ENCODE assay signal across 8 cellular contexts in the genomic region with DNA sequence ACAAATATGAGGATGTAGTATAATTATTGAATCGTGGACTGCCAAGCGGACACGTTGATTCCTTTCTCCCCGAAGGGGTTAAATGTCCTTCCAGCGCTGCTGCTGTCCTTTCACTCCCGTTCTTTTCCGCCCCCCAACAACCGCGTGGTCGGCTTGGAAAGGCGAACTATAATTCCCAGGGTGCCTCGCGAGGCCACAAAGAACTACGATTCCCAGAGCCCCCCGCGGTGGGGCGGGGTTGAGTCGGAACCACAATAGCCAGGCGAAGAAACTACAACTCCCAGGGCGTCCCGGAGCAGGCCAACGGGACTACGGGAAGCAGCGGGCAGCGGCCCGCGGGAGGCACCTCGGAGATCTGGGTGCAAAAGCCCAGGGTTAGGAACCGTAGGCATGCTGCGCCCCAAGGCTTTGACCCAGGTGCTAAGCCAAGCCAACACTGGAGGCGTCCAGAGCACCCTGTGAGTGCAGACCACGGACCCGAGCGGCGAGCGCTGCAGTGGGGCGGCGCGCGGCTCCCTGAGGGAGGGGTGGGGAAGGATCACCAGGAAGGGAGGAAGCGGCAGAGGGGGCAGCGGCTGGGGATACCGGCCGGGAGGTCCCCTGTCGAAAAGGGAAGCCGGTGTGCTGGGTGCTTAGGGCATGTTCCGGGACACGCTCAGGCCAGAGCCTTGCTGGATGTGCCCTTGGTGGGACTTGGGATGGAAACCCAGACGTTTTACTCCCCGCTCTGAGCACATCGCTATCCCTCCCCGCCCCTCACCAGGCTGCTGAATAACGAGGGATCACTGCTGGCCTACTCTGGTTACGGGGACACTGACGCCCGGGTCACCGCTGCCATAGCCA. TPM values are rescaled to one million over a fixed set of nuclear protein-coding genes. Genes with fewer than 3 reads are reported as not detected.
DNase-seq lines count a peak whose midpoint lies in the region; ATAC-seq and TF ChIP-seq lines count a peak whose summit lies in the region.

TSS of gene LAMTOR2 (plus strand) at position 283 of the 843 bp plus-strand sequence. CDS start at position 391, 108 bp downstream.

- peak within 1 kb of the TSS; percentile 90 to 99 (median 96) for H3K4me3 Mint-ChIP-seq in CD8-positive, alpha-beta memory T cell
- peak within 1 kb of the TSS; percentile 99 for H3K4me3 Mint-ChIP-seq in effector memory CD8-positive, alpha-beta T cell
- peak within 1 kb of the TSS; percentile 92 for H3K4me3 Mint-ChIP-seq in memory B cell

- H3K36me3 Mint-ChIP-seq in CD8-positive, alpha-beta memory T cell: peaks cover 0 to 47% (median 3%) of the 10 kb centered on the region in 3 donors
- H3K36me3 Mint-ChIP-seq in effector memory CD8-positive, alpha-beta T cell (ENCODE audit: insufficient read depth): peaks cover 16% of the 10 kb centered on the region
- H3K36me3 Mint-ChIP-seq in memory B cell: peaks cover 7% of the 10 kb centered on the region

- peak; percentile 81 for ATAC-seq in effector memory CD8-positive, alpha-beta T cell (replicated peaks)
- peak; percentile 76 for ATAC-seq in memory B cell (ENCODE audit: low read depth)

- H3K4me1 Mint-ChIP-seq in CD8-positive, alpha-beta memory T cell: peaks cover 29 to 49% (median 35%) of the 10 kb centered on the region in 3 donors
- peaks cover 31 to 35% of the 10 kb centered on the region in 2 donors for H3K4me1 Mint-ChIP-seq in effector memory CD8-positive, alpha-beta T cell (ENCODE audit: low read depth in 2 of 2)
- peaks cover 23% of the 10 kb centered on the region for H3K4me1 Mint-ChIP-seq in memory B cell

- H3K9me3 ChIP-seq in CD8-positive, alpha-beta memory T cell (ENCODE audit: low read length): no peaks in the 10 kb centered on the region

- peak within 1 kb of the TSS; percentile 84 to 98 (median 95) for H3K27ac Mint-ChIP-seq in CD8-positive, alpha-beta memory T cell
- peak within 1 kb of the TSS; percentile 89 to 92 for H3K27ac Mint-ChIP-seq in effector memory CD8-positive, alpha-beta T cell
- H3K27ac Mint-ChIP-seq in memory B cell: peak within 1 kb of the TSS; percentile 93

- CTCF ChIA-PET in CD8-positive, alpha-beta memory T cell (lab: Charles Lee): no interaction called here
- CTCF ChIA-PET in activated CD8-positive, alpha-beta memory T cell treated with anti-CD3 and anti-CD28 coated beads for 36 hours (lab: Charles Lee): interaction anchor here (0.6 kb wide), 1 partner anchor 72 kb away, joined by 3 read pairs; no protein-coding TSS in a partner anchor

- H3K4me1 ChIP-seq in CD8-positive, alpha-beta memory T cell (ENCODE audit: insufficient read depth, low read length): peaks cover 16% of the 10 kb centered on the region

- no peaks in the 10 kb centered on the region for H3K27me3 ChIP-seq in CD8-positive, alpha-beta memory T cell (ENCODE audit: insufficient read depth, low read length, poor library complexity, severe bottlenecking)

- no peaks in the 10 kb centered on the region for H3K27me3 Mint-ChIP-seq in CD8-positive, alpha-beta memory T cell
- no peaks in the 10 kb centered on the region for H3K27me3 Mint-ChIP-seq in effector memory CD8-positive, alpha-beta T cell
- H3K27me3 Mint-ChIP-seq in memory B cell: no peaks in the 10 kb centered on the region

- no peaks in the 10 kb centered on the region for H3K36me3 ChIP-seq in CD8-positive, alpha-beta memory T cell (ENCODE audit: insufficient read depth, low read length)

- no peaks in the 10 kb centered on the region for H3K9me3 Mint-ChIP-seq in CD8-positive, alpha-beta memory T cell
- no peaks in the 10 kb centered on the region for H3K9me3 Mint-ChIP-seq in effector memory CD8-positive, alpha-beta T cell
- no peaks in the 10 kb centered on the region for H3K9me3 Mint-ChIP-seq in memory B cell

- peak within 1 kb of the TSS; percentile 96 for H3K4me3 ChIP-seq in CD8-positive, alpha-beta memory T cell (ENCODE audit: low read length)

- DNase-seq in CD8-positive, alpha-beta memory T cell: peak; percentile 89 to 95 (median 93)
- peak; percentile 95 for DNase-seq in GM20000 (ENCODE audit: low spot score)
- peak; percentile 98 for DNase-seq in HT-29 (ENCODE audit: low spot score)
- peak; percentile 96 to 98 for DNase-seq in NOMO-1 (lab: John Stamatoyannopoulos, UW; ENCODE audit: unreplicated experiment in 2 of 2)
- DNase-seq in effector memory CD8-positive, alpha-beta T cell: peak; percentile 93 to 97 (median 95)
- peak; percentile 85 to 94 for DNase-seq in memory B cell (ENCODE audit: low spot score in 2 of 2)
- peak; percentile 94 for DNase-seq in stimulated activated CD8-positive, alpha-beta memory T cell treated with anti-CD3 and anti-CD28 coated beads, Interleukin-12 subunit alpha, Interleukin-12 subunit beta, amount 100 ng/mL, for 24 hours (ENCODE audit: extremely low read depth)

- peak within 1 kb of the TSS; percentile 79 for H3K27ac ChIP-seq in CD8-positive, alpha-beta memory T cell (ENCODE audit: low read depth, low read length)

- no peak for TF ChIP-seq CTCF in GM20000 (IDR thresholded peaks at IDR 0.05; ENCODE audit: extremely low read depth, missing control alignments)

- POLR2A ChIA-PET in CD8-positive, alpha-beta memory T cell (lab: Charles Lee): no interaction called here
- POLR2A ChIA-PET in activated CD8-positive, alpha-beta memory T cell treated with anti-CD3 and anti-CD28 coated beads for 36 hours (lab: Charles Lee): interaction anchor here (0.8 kb wide), 1 partner anchor 34 kb away, joined by 3 read pairs; the partner anchor contains the start of gene SSR2

RNA-seq across cellular contexts. Expression of gene LAMTOR2, which starts in this region (rescaled TPM):
- 10 to 100 TPM; 61.9 to 67.4 TPM for total RNA-seq in CD8-positive, alpha-beta memory T cell
- 134 TPM for polyA plus RNA-seq in CD8-positive, alpha-beta memory T cell
- total RNA-seq in HT-29 (2014; rRNA removed; shearing (Covaris generic)): 108 and 130 TPM in 2 replicates
- 10 to 100 TPM; 63.5 to 65.9 TPM for total RNA-seq in activated CD8-positive, alpha-beta memory T cell treated with anti-CD3 and anti-CD28 coated beads for 36 hours

Comparison
In these comparisons a context has a peak if more than half of its experiments do, and no peak if none do; other contexts are left out.
1. Peak in every context shown above with its lines: DNase-seq, ATAC-seq, H3K4me3 ChIP-seq and H3K27ac ChIP-seq.